Comparison of ENCODE assay signal across 1 cellular context in the genomic region with DNA sequence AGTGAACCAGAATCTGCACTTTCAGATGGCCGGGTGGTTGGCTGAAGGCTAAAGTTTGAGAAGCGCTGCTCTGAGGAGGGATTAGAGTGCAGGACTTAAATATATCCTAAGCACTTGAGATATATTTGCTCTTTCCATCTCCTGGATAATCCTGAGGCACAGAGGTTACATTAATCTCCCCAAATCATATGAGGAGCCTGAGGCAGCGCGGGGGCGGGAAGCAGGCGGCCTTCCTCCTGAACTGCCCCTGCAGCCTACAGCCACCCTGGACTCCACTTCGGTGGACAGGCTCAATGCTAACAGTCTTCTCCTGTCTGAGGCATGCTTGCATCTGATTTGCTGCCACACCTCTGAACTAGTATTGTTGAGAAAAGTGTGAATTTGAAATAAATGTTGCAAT.
TF ChIP-seq lines count a peak whose summit lies in the region.

No MANE protein-coding gene starts in this region.

TF ChIP-seq in H1, 55 proteins besides CTCF, POLR2A, EP300 and RAD21:
- no peak for TF ChIP-seq ZNF274 (IDR thresholded peaks at IDR 0.05; ENCODE audit: borderline replicate concordance, extremely low read depth, low read length)
- no peak for TF ChIP-seq BRCA1 (IDR thresholded peaks at IDR 0.05; ENCODE audit: low read depth, low read length)
- TF ChIP-seq ATF3 (IDR thresholded peaks at IDR 0.05; ENCODE audit: insufficient read depth, low read depth, low read length), result no peak
- no peak for TF ChIP-seq CTBP2 (IDR thresholded peaks at IDR 0.05; ENCODE audit: borderline replicate concordance, insufficient read depth, insufficient read length, low read length)
- no peak for TF ChIP-seq MAFK (IDR thresholded peaks at IDR 0.05; ENCODE audit: low read depth, low read length)
- no peak for TF ChIP-seq TBP (IDR thresholded peaks at IDR 0.05; ENCODE audit: low read depth, low read length)
- TF ChIP-seq KDM5A (IDR thresholded peaks at IDR 0.05; ENCODE audit: low read length), result no peak
- no peak for TF ChIP-seq SIN3A (conservative IDR thresholded peaks at IDR 0.05 in 1 of 2, IDR thresholded peaks at IDR 0.05 in 1 of 2; ENCODE audit: low read depth in 1 of 2, low read length in 2 of 2)
- no peak for TF ChIP-seq POLR2AphosphoS5 (IDR thresholded peaks at IDR 0.05; ENCODE audit: low read depth, low read length)
- no peak for TF ChIP-seq SP1 (IDR thresholded peaks at IDR 0.05; ENCODE audit: low read depth, low read length)
TF ChIP-seq in H1: peak in this region for 0.
